ENCODE assay signal across 11 cellular contexts in genomic region chr11:102794382-102794781, GRCh38. TPM values are rescaled to one million over a fixed set of nuclear protein-coding genes. Genes with fewer than 3 reads are reported as not detected.
DNase-seq lines count a peak whose midpoint lies in the region; ATAC-seq, FAIRE-seq and TF ChIP-seq lines count a peak whose summit lies in the region.
"Had no signal": no experiment of that assay in that cellular context is flagged by ENCODE, and none has a peak within 500 bp of the region (broad histone marks: within the 10 kb centered on the region; RNA-seq: fewer than 3 reads in every experiment).

No MANE protein-coding gene starts in this region.

- H3K9me3 ChIP-seq in astrocyte (ENCODE audit: insufficient read depth, low read depth, low read length) (no peaks in the 10 kb centered on the region), upper lobe of left lung (no peaks in the 10 kb centered on the region)
- H3K9me3 ChIP-seq: HAP-1 had no signal

- H3K79me2 ChIP-seq in astrocyte (ENCODE audit: insufficient read depth, low read length), result no peaks in the 10 kb centered on the region

- no peaks in the 10 kb centered on the region for H3K4me1 Mint-ChIP-seq in activated T-cell treated with anti-CD3 and anti-CD28 coated beads, Interleukin-2, amount 50 U/mL, for 4 hours (ENCODE audit: low read depth)
- no peaks in the 10 kb centered on the region for H3K4me1 Mint-ChIP-seq in activated T-cell treated with anti-CD3 and anti-CD28 coated beads, Interleukin-2, amount 50 U/mL, for 24 hours (ENCODE audit: low read depth)
- peaks cover 14% of the 10 kb centered on the region for H3K4me1 Mint-ChIP-seq in astrocyte (ENCODE audit: low read depth, unreplicated experiment)

- H2AFZ ChIP-seq in astrocyte (ENCODE audit: low read depth, low read length), result no peak overlapping the region

- no peak overlapping the region for H3K4me3 ChIP-seq in astrocyte (ENCODE audit: insufficient read depth, low read depth, low read length)
- no peak overlapping the region for H3K4me3 ChIP-seq in upper lobe of left lung
- H3K4me3 ChIP-seq: HAP-1 had no signal

- H3K27ac ChIP-seq in astrocyte (ENCODE audit: low read depth, low read length) (no peak overlapping the region), upper lobe of left lung (no peak overlapping the region)

- H3K4me1 ChIP-seq in astrocyte (ENCODE audit: insufficient read depth, low read length), result peaks cover 9% of the 10 kb centered on the region
- peaks cover 0 to 6% (median 0%) of the 10 kb centered on the region in 4 donors for H3K4me1 ChIP-seq in upper lobe of left lung
- H3K4me1 ChIP-seq: HAP-1 had no signal

- no peaks in the 10 kb centered on the region for H3K9me3 Mint-ChIP-seq in activated T-cell treated with anti-CD3 and anti-CD28 coated beads, Interleukin-2, amount 50 U/mL, for 4 hours
- H3K9me3 Mint-ChIP-seq in activated T-cell treated with anti-CD3 and anti-CD28 coated beads, Interleukin-2, amount 50 U/mL, for 24 hours, result no peaks in the 10 kb centered on the region
- no peaks in the 10 kb centered on the region for H3K9me3 Mint-ChIP-seq in astrocyte (ENCODE audit: unreplicated experiment)

- TF ChIP-seq CTCF in astrocyte (IDR thresholded peaks at IDR 0.05; ENCODE audit: insufficient read depth, low read depth, low read length) (peak; percentile 30), upper lobe of left lung (IDR thresholded peaks at IDR 0.05) (no peak)

- H3K36me3 Mint-ChIP-seq in activated T-cell treated with anti-CD3 and anti-CD28 coated beads, Interleukin-2, amount 50 U/mL, for 4 hours (ENCODE audit: insufficient read depth), result no peaks in the 10 kb centered on the region
- H3K36me3 Mint-ChIP-seq in activated T-cell treated with anti-CD3 and anti-CD28 coated beads, Interleukin-2, amount 50 U/mL, for 24 hours (ENCODE audit: low read depth), result no peaks in the 10 kb centered on the region
- H3K36me3 Mint-ChIP-seq in astrocyte (ENCODE audit: low read depth, unreplicated experiment), result no peaks in the 10 kb centered on the region

- H3K27ac Mint-ChIP-seq in activated T-cell treated with anti-CD3 and anti-CD28 coated beads, Interleukin-2, amount 50 U/mL, for 24 hours, result no peak overlapping the region
- H3K27ac Mint-ChIP-seq in astrocyte (ENCODE audit: unreplicated experiment), result no peak overlapping the region

- H4K20me1 ChIP-seq in astrocyte (ENCODE audit: insufficient read depth, low read length), result no peaks in the 10 kb centered on the region

- no peaks in the 10 kb centered on the region for H3K36me3 ChIP-seq in astrocyte (ENCODE audit: insufficient read depth, low read length)
- no peaks in the 10 kb centered on the region for H3K36me3 ChIP-seq in upper lobe of left lung
- H3K36me3 ChIP-seq: HAP-1 had no signal

- no peak overlapping the region for H3K4me2 ChIP-seq in astrocyte (ENCODE audit: low read length)

- H3K9ac ChIP-seq in astrocyte (ENCODE audit: low read length), result no peak overlapping the region

- DNase-seq in activated T-cell treated with anti-CD3 and anti-CD28 coated beads, Interleukin-2, amount 50 U/mL, for 4 hours, result no peak
- no peak for DNase-seq in activated T-cell treated with anti-CD3 and anti-CD28 coated beads, Interleukin-2, amount 50 U/mL, for 24 hours
- DNase-seq in HuH-7 (ENCODE audit: low spot score) (peak; percentile 41), astrocyte (ENCODE audit: low read depth) (no peak), renal cortical epithelial cell (ENCODE audit: low read depth) (peak; percentile 34), NCI-H1105 (lab: John Stamatoyannopoulos, UW) (no peak), upper lobe of left lung (no peak)

- ATAC-seq in activated T-cell treated with anti-CD3 and anti-CD28 coated beads, Interleukin-2, amount 50 U/mL, for 4 hours, result peak; percentile 43 to 70
- ATAC-seq in GM21526 (IDR thresholded peaks at IDR 0.05; ENCODE audit: low FRiP score, unreplicated experiment), result peak; percentile 93
- ATAC-seq in upper lobe of left lung (ENCODE audit: low FRiP score in 2 of 2), result no peak

- no peaks in the 10 kb centered on the region for H3K27me3 Mint-ChIP-seq in activated T-cell treated with anti-CD3 and anti-CD28 coated beads, Interleukin-2, amount 50 U/mL, for 4 hours (ENCODE audit: low read depth)
- peaks cover 2% of the 10 kb centered on the region for H3K27me3 Mint-ChIP-seq in activated T-cell treated with anti-CD3 and anti-CD28 coated beads, Interleukin-2, amount 50 U/mL, for 24 hours
- no peaks in the 10 kb centered on the region for H3K27me3 Mint-ChIP-seq in astrocyte (ENCODE audit: low read depth, unreplicated experiment)

- H3K27me3 ChIP-seq in astrocyte (ENCODE audit: insufficient read depth, low read length) (no peaks in the 10 kb centered on the region), upper lobe of left lung (no peaks in the 10 kb centered on the region)

- FAIRE-seq in astrocyte (lab: Jason Lieb, UNC), result no peak

- no peak for TF ChIP-seq POLR2A in upper lobe of left lung (IDR thresholded peaks at IDR 0.05)

- TF ChIP-seq EP300 in upper lobe of left lung (IDR thresholded peaks at IDR 0.05), result no peak

- H3K4me3 Mint-ChIP-seq in activated T-cell treated with anti-CD3 and anti-CD28 coated beads, Interleukin-2, amount 50 U/mL, for 4 hours, result no peak overlapping the region
- no peak overlapping the region for H3K4me3 Mint-ChIP-seq in activated T-cell treated with anti-CD3 and anti-CD28 coated beads, Interleukin-2, amount 50 U/mL, for 24 hours
- H3K4me3 Mint-ChIP-seq in astrocyte (ENCODE audit: unreplicated experiment), result no peak overlapping the region

RNA-seq across cellular contexts. Expression of gene MMP1, which starts 3.6 kb away (rescaled TPM):
- total RNA-seq in activated T-cell treated with anti-CD3 and anti-CD28 coated beads, Interleukin-2, amount 50 U/mL, for 4 hours, result not detected
- total RNA-seq in astrocyte (0.38 and 0.64 TPM in 2 replicates), renal cortical epithelial cell (1.3 and 4.9 TPM in 2 replicates), upper lobe of left lung (10 to 100 TPM in 1 of 6 donors, 1 to 10 TPM in 1, under 1 TPM in 2, not detected in 2; 0.29 to 10.7 (median 1.1) TPM)
- total RNA-seq: temporal lobe had no signal

RNA-seq across cellular contexts. Expression of gene MMP10, which starts 14.0 kb away (rescaled TPM):
- total RNA-seq in activated T-cell treated with anti-CD3 and anti-CD28 coated beads, Interleukin-2, amount 50 U/mL, for 4 hours, result under 1 TPM in 1 of 3 donors, not detected in 2; 0.42 TPM
- total RNA-seq in astrocyte, result 1.1 and 1.2 TPM in 2 replicates
- 0.10 and 2.6 TPM in 2 replicates for total RNA-seq in renal cortical epithelial cell
- 1 to 10 TPM in 1 of 6 donors, not detected in 5; 1.3 TPM for total RNA-seq in upper lobe of left lung
- total RNA-seq: temporal lobe had no signal

RNA-seq across cellular contexts. Expression of gene MMP3, which starts 49.0 kb away (rescaled TPM):
- not detected for total RNA-seq in activated T-cell treated with anti-CD3 and anti-CD28 coated beads, Interleukin-2, amount 50 U/mL, for 4 hours
- total RNA-seq in astrocyte (not detected in 2 replicates), renal cortical epithelial cell (not detected in 2 replicates), upper lobe of left lung (1 to 10 TPM in 1 of 6 donors, under 1 TPM in 1, not detected in 4; 0.47 to 1.8 TPM)
- total RNA-seq: glomerular endothelial cell, temporal lobe had no signal

Comparison
In these comparisons a context has a peak if more than half of its experiments do, and no peak if none do; other contexts are left out.
1. ATAC-seq: peak in activated T-cell treated with anti-CD3 and anti-CD28 coated beads, Interleukin-2, amount 50 U/mL, for 4 hours (2 of 2) and GM21526 (single experiment); none in upper lobe of left lung (0 of 2).
2. DNase-seq: peak in HuH-7 (single experiment) and renal cortical epithelial cell (single experiment); none in activated T-cell treated with anti-CD3 and anti-CD28 coated beads, Interleukin-2, amount 50 U/mL, for 4 hours (single experiment), activated T-cell treated with anti-CD3 and anti-CD28 coated beads, Interleukin-2, amount 50 U/mL, for 24 hours (single experiment), astrocyte (single experiment), NCI-H1105 (single experiment) and upper lobe of left lung (0 of 2).